ENCODE assay signal across 10 cellular contexts in the genomic region with DNA sequence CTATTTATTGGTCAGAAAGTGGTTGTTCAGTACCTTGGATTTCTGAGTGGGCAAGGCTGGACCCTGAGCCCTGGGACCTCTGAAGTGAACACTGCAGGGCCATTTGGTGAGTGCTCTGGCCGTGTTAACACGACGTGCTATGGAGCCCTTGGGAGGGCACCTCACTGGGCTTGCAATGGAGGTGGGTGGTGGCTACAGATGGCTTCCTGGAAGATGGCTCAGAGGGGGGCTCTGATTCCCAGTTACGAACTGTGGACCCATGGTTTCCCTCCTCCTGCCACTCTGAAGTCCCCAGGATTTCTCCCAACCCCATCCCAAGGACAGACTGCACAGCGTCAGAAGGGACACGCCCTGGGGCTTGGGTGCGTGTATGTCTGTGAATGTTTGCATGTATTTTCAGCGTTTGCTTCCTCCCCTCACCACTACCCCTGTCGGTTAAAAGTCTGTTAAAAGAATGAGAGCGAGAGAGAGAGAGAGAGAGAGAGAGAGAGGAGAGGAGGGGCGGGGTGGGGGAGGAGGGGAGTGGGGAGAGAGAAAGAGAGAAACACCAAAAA. TPM values are rescaled to one million over a fixed set of nuclear protein-coding genes. Genes with fewer than 3 reads are reported as not detected.
DNase-seq lines count a peak whose midpoint lies in the region; ATAC-seq and TF ChIP-seq lines count a peak whose summit lies in the region.
"Had no signal": no experiment of that assay in that cellular context is flagged by ENCODE, and none has a peak within 500 bp of the region (broad histone marks: within the 10 kb centered on the region; RNA-seq: fewer than 3 reads in every experiment).

No MANE protein-coding gene starts in this region.

- BruUV-seq in A673 (replicated peaks; lab: Mats Ljungman, UMichigan), result TSS peak; percentile 23

- peaks cover 6 to 7% of the 10 kb centered on the region in 2 donors for H3K36me3 Mint-ChIP-seq in activated T-cell treated with anti-CD3 and anti-CD28 coated beads, Interleukin-2, amount 50 U/mL, for 72 hours (ENCODE audit: insufficient read depth in 2 of 2)

- H3K27ac ChIP-seq in A673 (ENCODE audit: low read depth, low read length, poor library complexity, severe bottlenecking), result peak overlapping the region; percentile 97
- H3K27ac ChIP-seq: dorsolateral prefrontal cortex had no signal

- TF ChIP-seq CTCF in A673 (conservative IDR thresholded peaks at IDR 0.05; ENCODE audit: low read depth, low read length), result 0 out of 2 replicates have a peak, but pooled peaks have one; percentile 19

- no peaks in the 10 kb centered on the region for H3K36me3 ChIP-seq in A673 (ENCODE audit: insufficient read depth, low read length, poor library complexity, severe bottlenecking)

- H3K27me3 Mint-ChIP-seq in activated T-cell treated with anti-CD3 and anti-CD28 coated beads, Interleukin-2, amount 50 U/mL, for 72 hours (ENCODE audit: low read depth), result no peaks in the 10 kb centered on the region

- CTCF ChIA-PET in A673 (lab: Charles Lee), result no interaction called here

- ATAC-seq in GM19043 (IDR thresholded peaks at IDR 0.05; ENCODE audit: low read depth, unreplicated experiment) (peak; percentile 30), HG03280 (IDR thresholded peaks at IDR 0.05; ENCODE audit: unreplicated experiment) (peak; percentile 34)
- ATAC-seq in activated T-cell treated with anti-CD3 and anti-CD28 coated beads, Interleukin-2, amount 50 U/mL, for 72 hours (replicated peaks in 1 of 2), result peak in 1 of 2 donors; percentile 11

- H3K4me1 ChIP-seq in A673 (ENCODE audit: insufficient read depth, low read length, poor library complexity, severe bottlenecking), result peaks cover 73% of the 10 kb centered on the region

- DNase-seq in A673 (ENCODE audit: low spot score), result peak; percentile 86
- peak in 1 of 2 donors; percentile 25 for DNase-seq in activated T-cell treated with anti-CD3 and anti-CD28 coated beads, Interleukin-2, amount 50 U/mL, for 72 hours
- no peak for DNase-seq in posterior vena cava (ENCODE audit: low spot score)
- no peak for DNase-seq in DMS114 treated with DMSO at 0.1 percent for 48 hours (lab: John Stamatoyannopoulos, UW; ENCODE audit: unreplicated experiment)
- no peak for DNase-seq in anterior cingulate cortex (lab: John Stamatoyannopoulos, UW)
- no peak for DNase-seq in AG08395 (ENCODE audit: low spot score)
- DNase-seq: dorsolateral prefrontal cortex had no signal

- no peaks in the 10 kb centered on the region for H3K27me3 ChIP-seq in A673 (replicated peaks; ENCODE audit: insufficient read depth, low read depth, low read length, poor library complexity)

- peak overlapping the region; percentile 89 to 90 for H3K4me3 Mint-ChIP-seq in activated T-cell treated with anti-CD3 and anti-CD28 coated beads, Interleukin-2, amount 50 U/mL, for 72 hours

- peak overlapping the region; percentile 29 for H3K4me3 ChIP-seq in A673 (ENCODE audit: low read depth, low read length, poor library complexity, severe bottlenecking)
- H3K4me3 ChIP-seq: dorsolateral prefrontal cortex had no signal

- intact Hi-C loops in A673 (cut with micrococcal nuclease; ENCODE audit: unreplicated experiment) (no loop called here), posterior vena cava (cut with DNase I) (no loop called here)

- no peaks in the 10 kb centered on the region for H3K9me3 Mint-ChIP-seq in activated T-cell treated with anti-CD3 and anti-CD28 coated beads, Interleukin-2, amount 50 U/mL, for 72 hours

- peaks cover 83% of the 10 kb centered on the region for H3K4me1 Mint-ChIP-seq in activated T-cell treated with anti-CD3 and anti-CD28 coated beads, Interleukin-2, amount 50 U/mL, for 72 hours (ENCODE audit: low read depth)

- POLR2A ChIA-PET in A673 (lab: Charles Lee; ENCODE audit: low non-redundant PET), result no interaction called here

- peak overlapping the region; percentile 98 for H3K27ac Mint-ChIP-seq in activated T-cell treated with anti-CD3 and anti-CD28 coated beads, Interleukin-2, amount 50 U/mL, for 72 hours

- no peaks in the 10 kb centered on the region for H3K9me3 ChIP-seq in A673 (ENCODE audit: low read depth, low read length, poor library complexity, severe bottlenecking)

RNA-seq across cellular contexts. Expression of gene RHOH, which starts 3.7 kb away (rescaled TPM):
- total RNA-seq in A673 (2021) (66.8 and 74.2 TPM in 2 replicates), posterior vena cava (1 to 10 TPM; 3.2 to 4.2 TPM)
- total RNA-seq in activated T-cell treated with anti-CD3 and anti-CD28 coated beads, Interleukin-2, amount 50 U/mL, for 72 hours, result 100 to 1,000 TPM; 150 to 182 TPM
- total RNA-seq: osteocyte had no signal

Comparison
In these comparisons a context has a peak if more than half of its experiments do, and no peak if none do; other contexts are left out.
1. RNA of gene RHOH, which starts 3.7 kb away (total RNA-seq): 150 to 182 TPM in activated T-cell treated with anti-CD3 and anti-CD28 coated beads, Interleukin-2, amount 50 U/mL, for 72 hours and 66.8 to 74.2 TPM in A673; 3.2 to 4.2 TPM in posterior vena cava; every median in the first group is over 10 times any median in the second.